Comparison of ENCODE assay signal across 2 cellular contexts in the genomic region with DNA sequence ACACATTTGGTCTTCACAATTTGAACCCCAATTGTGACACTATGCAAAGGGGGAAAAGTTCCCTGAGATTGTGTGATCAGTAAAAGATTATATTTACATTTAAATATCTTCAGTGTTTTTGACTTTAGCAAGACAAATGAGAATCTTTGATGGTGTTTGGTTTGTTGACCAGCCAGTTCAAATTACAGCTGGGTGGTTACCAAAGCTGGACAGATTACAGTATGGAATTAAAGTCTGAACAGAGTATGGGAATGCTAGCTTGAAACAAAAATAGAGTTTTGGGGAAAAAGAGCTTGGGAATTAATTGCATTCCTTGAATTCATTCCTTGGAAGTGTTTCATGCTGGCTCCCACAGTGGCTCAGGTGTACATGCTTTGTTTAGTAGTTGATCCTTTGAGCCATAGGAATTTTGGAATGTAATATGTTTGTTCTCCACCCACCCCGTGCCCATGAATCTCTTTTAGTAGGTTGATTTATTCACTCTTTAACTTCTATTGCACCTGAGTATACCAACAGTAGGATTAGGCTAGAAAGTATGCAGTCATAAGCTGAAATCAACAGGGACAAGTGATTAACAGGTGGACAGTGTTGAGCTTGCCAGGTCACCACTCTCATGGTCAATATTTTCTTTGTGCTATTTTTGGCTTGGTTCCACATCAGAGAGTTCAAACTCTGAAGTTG.
TF ChIP-seq lines count a peak whose summit lies in the region.

No MANE protein-coding gene starts in this region.

TF ChIP-seq in liver, 16 proteins besides CTCF, POLR2A, EP300 and RAD21 (continued from another document):
- TF ChIP-seq, protein P1, sequence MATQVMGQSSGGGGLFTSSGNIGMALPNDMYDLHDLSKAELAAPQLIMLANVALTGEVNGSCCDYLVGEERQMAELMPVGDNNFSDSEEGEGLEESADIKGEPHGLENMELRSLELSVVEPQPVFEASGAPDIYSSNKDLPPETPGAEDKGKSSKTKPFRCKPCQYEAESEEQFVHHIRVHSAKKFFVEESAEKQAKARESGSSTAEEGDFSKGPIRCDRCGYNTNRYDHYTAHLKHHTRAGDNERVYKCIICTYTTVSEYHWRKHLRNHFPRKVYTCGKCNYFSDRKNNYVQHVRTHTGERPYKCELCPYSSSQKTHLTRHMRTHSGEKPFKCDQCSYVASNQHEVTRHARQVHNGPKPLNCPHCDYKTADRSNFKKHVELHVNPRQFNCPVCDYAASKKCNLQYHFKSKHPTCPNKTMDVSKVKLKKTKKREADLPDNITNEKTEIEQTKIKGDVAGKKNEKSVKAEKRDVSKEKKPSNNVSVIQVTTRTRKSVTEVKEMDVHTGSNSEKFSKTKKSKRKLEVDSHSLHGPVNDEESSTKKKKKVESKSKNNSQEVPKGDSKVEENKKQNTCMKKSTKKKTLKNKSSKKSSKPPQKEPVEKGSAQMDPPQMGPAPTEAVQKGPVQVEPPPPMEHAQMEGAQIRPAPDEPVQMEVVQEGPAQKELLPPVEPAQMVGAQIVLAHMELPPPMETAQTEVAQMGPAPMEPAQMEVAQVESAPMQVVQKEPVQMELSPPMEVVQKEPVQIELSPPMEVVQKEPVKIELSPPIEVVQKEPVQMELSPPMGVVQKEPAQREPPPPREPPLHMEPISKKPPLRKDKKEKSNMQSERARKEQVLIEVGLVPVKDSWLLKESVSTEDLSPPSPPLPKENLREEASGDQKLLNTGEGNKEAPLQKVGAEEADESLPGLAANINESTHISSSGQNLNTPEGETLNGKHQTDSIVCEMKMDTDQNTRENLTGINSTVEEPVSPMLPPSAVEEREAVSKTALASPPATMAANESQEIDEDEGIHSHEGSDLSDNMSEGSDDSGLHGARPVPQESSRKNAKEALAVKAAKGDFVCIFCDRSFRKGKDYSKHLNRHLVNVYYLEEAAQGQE (IDR thresholded peaks at IDR 0.05): no peak
- TF ChIP-seq FOXA2 (IDR thresholded peaks at IDR 0.05): peak; percentile 72
- TF ChIP-seq, protein P2, sequence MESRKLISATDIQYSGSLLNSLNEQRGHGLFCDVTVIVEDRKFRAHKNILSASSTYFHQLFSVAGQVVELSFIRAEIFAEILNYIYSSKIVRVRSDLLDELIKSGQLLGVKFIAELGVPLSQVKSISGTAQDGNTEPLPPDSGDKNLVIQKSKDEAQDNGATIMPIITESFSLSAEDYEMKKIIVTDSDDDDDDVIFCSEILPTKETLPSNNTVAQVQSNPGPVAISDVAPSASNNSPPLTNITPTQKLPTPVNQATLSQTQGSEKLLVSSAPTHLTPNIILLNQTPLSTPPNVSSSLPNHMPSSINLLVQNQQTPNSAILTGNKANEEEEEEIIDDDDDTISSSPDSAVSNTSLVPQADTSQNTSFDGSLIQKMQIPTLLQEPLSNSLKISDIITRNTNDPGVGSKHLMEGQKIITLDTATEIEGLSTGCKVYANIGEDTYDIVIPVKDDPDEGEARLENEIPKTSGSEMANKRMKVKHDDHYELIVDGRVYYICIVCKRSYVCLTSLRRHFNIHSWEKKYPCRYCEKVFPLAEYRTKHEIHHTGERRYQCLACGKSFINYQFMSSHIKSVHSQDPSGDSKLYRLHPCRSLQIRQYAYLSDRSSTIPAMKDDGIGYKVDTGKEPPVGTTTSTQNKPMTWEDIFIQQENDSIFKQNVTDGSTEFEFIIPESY (IDR thresholded peaks at IDR 0.05): no peak
- peak; percentile 7 to 42 for TF ChIP-seq HNF4A (conservative IDR thresholded peaks at IDR 0.05)
- TF ChIP-seq, protein P3, sequence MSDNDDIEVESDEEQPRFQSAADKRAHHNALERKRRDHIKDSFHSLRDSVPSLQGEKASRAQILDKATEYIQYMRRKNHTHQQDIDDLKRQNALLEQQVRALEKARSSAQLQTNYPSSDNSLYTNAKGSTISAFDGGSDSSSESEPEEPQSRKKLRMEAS (IDR thresholded peaks at IDR 0.05): no peak
- TF ChIP-seq JUND (IDR thresholded peaks at IDR 0.05): peak in 1 of 2 donors; percentile 21
- no peak for TF ChIP-seq GABPA (IDR thresholded peaks at IDR 0.05 in 1 of 2, conservative IDR thresholded peaks at IDR 0.05 in 1 of 2)
- peak; percentile 57 for TF ChIP-seq FOXA1 (IDR thresholded peaks at IDR 0.05)
- peak in 1 of 2 donors; percentile 60 for TF ChIP-seq RXRA (IDR thresholded peaks at IDR 0.05)
- TF ChIP-seq YY1 (IDR thresholded peaks at IDR 0.05): no peak
- no peak for TF ChIP-seq TAF1 (conservative IDR thresholded peaks at IDR 0.05)

TF ChIP-seq in HepG2, 621 proteins besides CTCF, POLR2A, EP300 and RAD21 (continued from another document):
- TF ChIP-seq, protein P4, sequence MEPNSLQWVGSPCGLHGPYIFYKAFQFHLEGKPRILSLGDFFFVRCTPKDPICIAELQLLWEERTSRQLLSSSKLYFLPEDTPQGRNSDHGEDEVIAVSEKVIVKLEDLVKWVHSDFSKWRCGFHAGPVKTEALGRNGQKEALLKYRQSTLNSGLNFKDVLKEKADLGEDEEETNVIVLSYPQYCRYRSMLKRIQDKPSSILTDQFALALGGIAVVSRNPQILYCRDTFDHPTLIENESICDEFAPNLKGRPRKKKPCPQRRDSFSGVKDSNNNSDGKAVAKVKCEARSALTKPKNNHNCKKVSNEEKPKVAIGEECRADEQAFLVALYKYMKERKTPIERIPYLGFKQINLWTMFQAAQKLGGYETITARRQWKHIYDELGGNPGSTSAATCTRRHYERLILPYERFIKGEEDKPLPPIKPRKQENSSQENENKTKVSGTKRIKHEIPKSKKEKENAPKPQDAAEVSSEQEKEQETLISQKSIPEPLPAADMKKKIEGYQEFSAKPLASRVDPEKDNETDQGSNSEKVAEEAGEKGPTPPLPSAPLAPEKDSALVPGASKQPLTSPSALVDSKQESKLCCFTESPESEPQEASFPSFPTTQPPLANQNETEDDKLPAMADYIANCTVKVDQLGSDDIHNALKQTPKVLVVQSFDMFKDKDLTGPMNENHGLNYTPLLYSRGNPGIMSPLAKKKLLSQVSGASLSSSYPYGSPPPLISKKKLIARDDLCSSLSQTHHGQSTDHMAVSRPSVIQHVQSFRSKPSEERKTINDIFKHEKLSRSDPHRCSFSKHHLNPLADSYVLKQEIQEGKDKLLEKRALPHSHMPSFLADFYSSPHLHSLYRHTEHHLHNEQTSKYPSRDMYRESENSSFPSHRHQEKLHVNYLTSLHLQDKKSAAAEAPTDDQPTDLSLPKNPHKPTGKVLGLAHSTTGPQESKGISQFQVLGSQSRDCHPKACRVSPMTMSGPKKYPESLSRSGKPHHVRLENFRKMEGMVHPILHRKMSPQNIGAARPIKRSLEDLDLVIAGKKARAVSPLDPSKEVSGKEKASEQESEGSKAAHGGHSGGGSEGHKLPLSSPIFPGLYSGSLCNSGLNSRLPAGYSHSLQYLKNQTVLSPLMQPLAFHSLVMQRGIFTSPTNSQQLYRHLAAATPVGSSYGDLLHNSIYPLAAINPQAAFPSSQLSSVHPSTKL (CRISPR knock-in tag; IDR thresholded peaks at IDR 0.05): no peak
- TF ChIP-seq GABPA (IDR thresholded peaks at IDR 0.05; ENCODE audit: low read depth, low read length) (no peak), GABPA (CRISPR knock-in tag; IDR thresholded peaks at IDR 0.05; ENCODE audit: low read depth) (no peak), SUZ12 (IDR thresholded peaks at IDR 0.05; ENCODE audit: low read depth, low read length) (no peak), HOXA5 (CRISPR knock-in tag; IDR thresholded peaks at IDR 0.05) (no peak), CHD2 (IDR thresholded peaks at IDR 0.05; ENCODE audit: low read depth, low read length) (no peak), HHEX (CRISPR knock-in tag; IDR thresholded peaks at IDR 0.05) (no peak), IRX3 (CRISPR knock-in tag; IDR thresholded peaks at IDR 0.05; ENCODE audit: borderline replicate concordance, low read depth) (no peak), ATF1 (CRISPR knock-in tag; IDR thresholded peaks at IDR 0.05) (no peak)
- TF ChIP-seq, protein P5, sequence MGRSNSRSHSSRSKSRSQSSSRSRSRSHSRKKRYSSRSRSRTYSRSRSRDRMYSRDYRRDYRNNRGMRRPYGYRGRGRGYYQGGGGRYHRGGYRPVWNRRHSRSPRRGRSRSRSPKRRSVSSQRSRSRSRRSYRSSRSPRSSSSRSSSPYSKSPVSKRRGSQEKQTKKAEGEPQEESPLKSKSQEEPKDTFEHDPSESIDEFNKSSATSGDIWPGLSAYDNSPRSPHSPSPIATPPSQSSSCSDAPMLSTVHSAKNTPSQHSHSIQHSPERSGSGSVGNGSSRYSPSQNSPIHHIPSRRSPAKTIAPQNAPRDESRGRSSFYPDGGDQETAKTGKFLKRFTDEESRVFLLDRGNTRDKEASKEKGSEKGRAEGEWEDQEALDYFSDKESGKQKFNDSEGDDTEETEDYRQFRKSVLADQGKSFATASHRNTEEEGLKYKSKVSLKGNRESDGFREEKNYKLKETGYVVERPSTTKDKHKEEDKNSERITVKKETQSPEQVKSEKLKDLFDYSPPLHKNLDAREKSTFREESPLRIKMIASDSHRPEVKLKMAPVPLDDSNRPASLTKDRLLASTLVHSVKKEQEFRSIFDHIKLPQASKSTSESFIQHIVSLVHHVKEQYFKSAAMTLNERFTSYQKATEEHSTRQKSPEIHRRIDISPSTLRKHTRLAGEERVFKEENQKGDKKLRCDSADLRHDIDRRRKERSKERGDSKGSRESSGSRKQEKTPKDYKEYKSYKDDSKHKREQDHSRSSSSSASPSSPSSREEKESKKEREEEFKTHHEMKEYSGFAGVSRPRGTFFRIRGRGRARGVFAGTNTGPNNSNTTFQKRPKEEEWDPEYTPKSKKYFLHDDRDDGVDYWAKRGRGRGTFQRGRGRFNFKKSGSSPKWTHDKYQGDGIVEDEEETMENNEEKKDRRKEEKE (IDR thresholded peaks at IDR 0.05): no peak
- TF ChIP-seq, protein P6, sequence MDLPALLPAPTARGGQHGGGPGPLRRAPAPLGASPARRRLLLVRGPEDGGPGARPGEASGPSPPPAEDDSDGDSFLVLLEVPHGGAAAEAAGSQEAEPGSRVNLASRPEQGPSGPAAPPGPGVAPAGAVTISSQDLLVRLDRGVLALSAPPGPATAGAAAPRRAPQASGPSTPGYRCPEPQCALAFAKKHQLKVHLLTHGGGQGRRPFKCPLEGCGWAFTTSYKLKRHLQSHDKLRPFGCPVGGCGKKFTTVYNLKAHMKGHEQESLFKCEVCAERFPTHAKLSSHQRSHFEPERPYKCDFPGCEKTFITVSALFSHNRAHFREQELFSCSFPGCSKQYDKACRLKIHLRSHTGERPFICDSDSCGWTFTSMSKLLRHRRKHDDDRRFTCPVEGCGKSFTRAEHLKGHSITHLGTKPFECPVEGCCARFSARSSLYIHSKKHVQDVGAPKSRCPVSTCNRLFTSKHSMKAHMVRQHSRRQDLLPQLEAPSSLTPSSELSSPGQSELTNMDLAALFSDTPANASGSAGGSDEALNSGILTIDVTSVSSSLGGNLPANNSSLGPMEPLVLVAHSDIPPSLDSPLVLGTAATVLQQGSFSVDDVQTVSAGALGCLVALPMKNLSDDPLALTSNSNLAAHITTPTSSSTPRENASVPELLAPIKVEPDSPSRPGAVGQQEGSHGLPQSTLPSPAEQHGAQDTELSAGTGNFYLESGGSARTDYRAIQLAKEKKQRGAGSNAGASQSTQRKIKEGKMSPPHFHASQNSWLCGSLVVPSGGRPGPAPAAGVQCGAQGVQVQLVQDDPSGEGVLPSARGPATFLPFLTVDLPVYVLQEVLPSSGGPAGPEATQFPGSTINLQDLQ (CRISPR knock-in tag; IDR thresholded peaks at IDR 0.05): no peak
